In the genomic region with DNA sequence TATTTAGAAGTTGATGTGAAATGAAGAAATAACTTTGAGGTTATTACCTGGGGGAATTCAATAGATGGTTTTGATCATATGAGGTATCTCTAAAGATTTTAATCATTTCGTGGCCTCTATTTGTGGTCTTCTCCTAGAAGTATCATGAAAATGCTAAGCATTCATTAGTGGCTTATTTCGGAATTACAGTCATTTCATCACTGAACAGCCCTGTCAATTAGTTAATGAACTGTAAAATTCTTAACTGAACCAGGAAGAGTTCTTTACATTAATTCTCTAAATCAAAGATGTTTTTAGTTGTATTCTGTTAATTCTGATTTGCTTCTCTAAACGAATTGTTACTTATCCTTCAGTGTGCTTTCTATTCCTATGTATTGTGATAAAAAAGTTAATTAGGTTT, we compare ENCODE assay signal across 29 cellular contexts.
"Had no signal": no experiment of that assay in that cellular context is flagged by ENCODE, and none has a peak within 500 bp of the region (broad histone marks: within the 10 kb centered on the region; RNA-seq: fewer than 3 reads in every experiment).

No MANE protein-coding gene starts in this region.

- FAIRE-seq: colon, endometrium, endothelial cell of umbilical vein, frontal cortex had no signal

- H3K4me1 ChIP-seq: colonic mucosa, esophagus muscularis mucosa, foreskin keratinocyte, gastrocnemius medialis, gastroesophageal sphincter, heart left ventricle, heart right ventricle had no signal

- H3K36me3 ChIP-seq: colonic mucosa, esophagus muscularis mucosa, esophagus squamous epithelium, gastrocnemius medialis, gastroesophageal sphincter, heart left ventricle, heart right ventricle had no signal

- H3K9me3 ChIP-seq: colonic mucosa, esophagus muscularis mucosa, esophagus squamous epithelium, gastrocnemius medialis, gastroesophageal sphincter, heart left ventricle, heart right ventricle had no signal

- DNase-seq: colonic mucosa; cortex of kidney; dermis blood vessel endothelial cell; dorsolateral prefrontal cortex; effector CD4-positive, alpha-beta T cell; effector CD8-positive, alpha-beta T cell; effector memory CD4-positive, alpha-beta T cell; effector memory CD8-positive, alpha-beta T cell; endodermal cell; erythroblast; esophagus squamous epithelium; foreskin fibroblast; foreskin keratinocyte; foreskin melanocyte; gastrocnemius medialis; glutamatergic neuron; head of caudate nucleus; heart left ventricle; heart right ventricle had no signal

- H3K9me3 Mint-ChIP-seq: dendritic cell treated with granulocyte-macrophage colony-stimulating factor and Interleukin-4, amounts not matched to agents 40 ng/mL and 50 ng/mL, for 4 days; endodermal cell had no signal

- H3K27ac Mint-ChIP-seq: dendritic cell treated with granulocyte-macrophage colony-stimulating factor and Interleukin-4, amounts not matched to agents 40 ng/mL and 50 ng/mL, for 4 days; effector memory CD8-positive, alpha-beta T cell; endodermal cell had no signal

- H3K27me3 Mint-ChIP-seq: dendritic cell treated with granulocyte-macrophage colony-stimulating factor and Interleukin-4, amounts not matched to agents 40 ng/mL and 50 ng/mL, for 4 days; effector memory CD8-positive, alpha-beta T cell had no signal

- H3K4me3 Mint-ChIP-seq: dendritic cell treated with granulocyte-macrophage colony-stimulating factor and Interleukin-4, amounts not matched to agents 40 ng/mL and 50 ng/mL, for 4 days; effector memory CD8-positive, alpha-beta T cell; endodermal cell had no signal

- ATAC-seq: effector memory CD8-positive, alpha-beta T cell; esophagus mucosa; foreskin keratinocyte; gastrocnemius medialis; gastroesophageal sphincter; heart left ventricle; heart right ventricle had no signal

- H3K27ac ChIP-seq: colonic mucosa, coronary artery, dorsolateral prefrontal cortex, epithelial cell of prostate, esophagus muscularis mucosa, esophagus squamous epithelium, foreskin keratinocyte, gastrocnemius medialis, gastroesophageal sphincter, heart left ventricle, heart right ventricle had no signal

- H3K4me3 ChIP-seq: colonic mucosa, coronary artery, dorsolateral prefrontal cortex, esophagus muscularis mucosa, esophagus squamous epithelium, gastrocnemius medialis, gastroesophageal sphincter, heart left ventricle, heart right ventricle had no signal

- H3K27me3 ChIP-seq: colonic mucosa, esophagus muscularis mucosa, esophagus squamous epithelium, gastrocnemius medialis, gastroesophageal sphincter, heart left ventricle had no signal
